In genomic region chr7:107035446-107035845, GRCh38 we compare ENCODE assay signal across 1 cellular context.
TF ChIP-seq lines count a peak whose summit lies in the region.

No MANE protein-coding gene starts in this region.

TF ChIP-seq in K562, 482 proteins besides CTCF, POLR2A, EP300 and RAD21 (continued from another document and continues in another):
- TF ChIP-seq TSHZ1 (CRISPR knock-in tag; IDR thresholded peaks at IDR 0.05) (no peak), MECOM (CRISPR knock-in tag; IDR thresholded peaks at IDR 0.05) (peak; percentile 92), SAFB2 (IDR thresholded peaks at IDR 0.05; ENCODE audit: borderline replicate concordance, low read depth, low read length, severe bottlenecking) (no peak), XRCC3 (IDR thresholded peaks at IDR 0.05) (no peak), ZNF408 (CRISPR knock-in tag; IDR thresholded peaks at IDR 0.05; ENCODE audit: low read depth) (no peak), ZNF696 (CRISPR knock-in tag; conservative IDR thresholded peaks at IDR 0.05) (no peak), ZNF41 (CRISPR knock-in tag; conservative IDR thresholded peaks at IDR 0.05) (no peak), SLC30A9 (CRISPR knock-in tag; IDR thresholded peaks at IDR 0.05) (no peak), ZNF134 (CRISPR knock-in tag; conservative IDR thresholded peaks at IDR 0.05) (no peak), HIVEP1 (CRISPR knock-in tag; IDR thresholded peaks at IDR 0.05) (no peak), THAP7 (CRISPR knock-in tag; IDR thresholded peaks at IDR 0.05) (no peak), NR4A1 (CRISPR knock-in tag; IDR thresholded peaks at IDR 0.05) (no peak), NR4A1 (tag; IDR thresholded peaks at IDR 0.05) (no peak), KLF13 (tag; IDR thresholded peaks at IDR 0.05; ENCODE audit: borderline replicate concordance, low read depth) (no peak), SNIP1 (IDR thresholded peaks at IDR 0.05; ENCODE audit: low read depth) (no peak), HEY1 (CRISPR knock-in tag; IDR thresholded peaks at IDR 0.05; ENCODE audit: borderline replicate concordance) (no peak), SMAD4 (CRISPR knock-in tag; conservative IDR thresholded peaks at IDR 0.05) (peak; percentile 87), OTX1 (CRISPR knock-in tag; IDR thresholded peaks at IDR 0.05) (no peak), HNRNPL (IDR thresholded peaks at IDR 0.05; ENCODE audit: low read depth, low read length) (no peak), TEAD1 (CRISPR knock-in tag; IDR thresholded peaks at IDR 0.05) (peak in 1 of 2 experiments; percentile 74; a peak in 2 of 4 replicates), ZNF253 (CRISPR knock-in tag; conservative IDR thresholded peaks at IDR 0.05) (no peak), GATAD2A (IDR thresholded peaks at IDR 0.05) (0 out of 2 replicates have a peak, but pooled peaks have one; percentile 29), PURB (CRISPR knock-in tag; IDR thresholded peaks at IDR 0.05; ENCODE audit: low read depth) (no peak), ZNF668 (CRISPR knock-in tag; IDR thresholded peaks at IDR 0.05) (no peak), GTF2B (IDR thresholded peaks at IDR 0.05; ENCODE audit: extremely low read depth, insufficient read length) (no peak), NR2F6 (CRISPR knock-in tag; IDR thresholded peaks at IDR 0.05) (peak; percentile 57; the same call in 1 of the 2 replicates), NFXL1 (CRISPR knock-in tag; IDR thresholded peaks at IDR 0.05) (no peak), EZH2 (IDR thresholded peaks at IDR 0.05; ENCODE audit: borderline replicate concordance, low read depth, low read length) (no peak), ZNF444 (CRISPR knock-in tag; IDR thresholded peaks at IDR 0.05) (peak; percentile 66; the same call in 1 of the 2 replicates), ATF7 (IDR thresholded peaks at IDR 0.05) (peak; percentile 95), KAT8 (IDR thresholded peaks at IDR 0.05; ENCODE audit: low read depth) (no peak), EWSR1 (IDR thresholded peaks at IDR 0.05; ENCODE audit: borderline replicate concordance, low read depth, partially characterized antibody) (no peak), FOSL1 (tag; conservative IDR thresholded peaks at IDR 0.05) (peak; percentile 99), ZBTB11 (CRISPR knock-in tag; IDR thresholded peaks at IDR 0.05) (no peak), CHD1 (IDR thresholded peaks at IDR 0.05; ENCODE audit: low read length) (no peak), ZNF12 (CRISPR knock-in tag; IDR thresholded peaks at IDR 0.05) (no peak), FOXJ3 (CRISPR knock-in tag; IDR thresholded peaks at IDR 0.05) (no peak), PHB (CRISPR knock-in tag; IDR thresholded peaks at IDR 0.05) (no peak), ETV6 (IDR thresholded peaks at IDR 0.05; ENCODE audit: borderline replicate concordance in 1 of 2, low read depth in 2 of 2, low read length in 1 of 2) (no peak), ETV6 (CRISPR knock-in tag; IDR thresholded peaks at IDR 0.05; ENCODE audit: borderline replicate concordance) (no peak), ATF3 (IDR thresholded peaks at IDR 0.05) (peak; percentile 100), ATF3 (CRISPR knock-in tag; conservative IDR thresholded peaks at IDR 0.05) (peak; percentile 97), NR2C2 (CRISPR knock-in tag; IDR thresholded peaks at IDR 0.05) (no peak), NR2C2 (tag; IDR thresholded peaks at IDR 0.05) (peak; percentile 74), CBFB (CRISPR knock-in tag; IDR thresholded peaks at IDR 0.05) (no peak), ZNF232 (CRISPR knock-in tag; IDR thresholded peaks at IDR 0.05) (no peak), SMARCB1 (IDR thresholded peaks at IDR 0.05; ENCODE audit: insufficient read length, low read depth) (no peak), TCF15 (CRISPR knock-in tag; IDR thresholded peaks at IDR 0.05) (no peak), ZBTB7A (IDR thresholded peaks at IDR 0.05; ENCODE audit: borderline replicate concordance, control insufficient read depth, low read depth, low read length) (no peak)
- TF ChIP-seq, protein P1, sequence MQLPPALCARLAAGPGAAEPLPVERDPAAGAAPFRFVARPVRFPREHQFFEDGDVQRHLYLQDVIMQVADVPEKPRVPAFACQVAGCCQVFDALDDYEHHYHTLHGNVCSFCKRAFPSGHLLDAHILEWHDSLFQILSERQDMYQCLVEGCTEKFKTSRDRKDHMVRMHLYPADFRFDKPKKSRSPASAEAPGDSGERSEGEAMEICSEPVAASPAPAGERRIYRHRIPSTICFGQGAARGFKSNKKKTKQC (CRISPR knock-in tag; IDR thresholded peaks at IDR 0.05), result no peak
- TF ChIP-seq, protein P2, sequence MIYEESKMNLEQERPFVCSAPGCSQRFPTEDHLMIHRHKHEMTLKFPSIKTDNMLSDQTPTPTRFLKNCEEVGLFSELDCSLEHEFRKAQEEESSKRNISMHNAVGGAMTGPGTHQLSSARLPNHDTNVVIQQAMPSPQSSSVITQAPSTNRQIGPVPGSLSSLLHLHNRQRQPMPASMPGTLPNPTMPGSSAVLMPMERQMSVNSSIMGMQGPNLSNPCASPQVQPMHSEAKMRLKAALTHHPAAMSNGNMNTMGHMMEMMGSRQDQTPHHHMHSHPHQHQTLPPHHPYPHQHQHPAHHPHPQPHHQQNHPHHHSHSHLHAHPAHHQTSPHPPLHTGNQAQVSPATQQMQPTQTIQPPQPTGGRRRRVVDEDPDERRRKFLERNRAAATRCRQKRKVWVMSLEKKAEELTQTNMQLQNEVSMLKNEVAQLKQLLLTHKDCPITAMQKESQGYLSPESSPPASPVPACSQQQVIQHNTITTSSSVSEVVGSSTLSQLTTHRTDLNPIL (CRISPR knock-in tag; IDR thresholded peaks at IDR 0.05), result no peak
- TF ChIP-seq, protein P3, sequence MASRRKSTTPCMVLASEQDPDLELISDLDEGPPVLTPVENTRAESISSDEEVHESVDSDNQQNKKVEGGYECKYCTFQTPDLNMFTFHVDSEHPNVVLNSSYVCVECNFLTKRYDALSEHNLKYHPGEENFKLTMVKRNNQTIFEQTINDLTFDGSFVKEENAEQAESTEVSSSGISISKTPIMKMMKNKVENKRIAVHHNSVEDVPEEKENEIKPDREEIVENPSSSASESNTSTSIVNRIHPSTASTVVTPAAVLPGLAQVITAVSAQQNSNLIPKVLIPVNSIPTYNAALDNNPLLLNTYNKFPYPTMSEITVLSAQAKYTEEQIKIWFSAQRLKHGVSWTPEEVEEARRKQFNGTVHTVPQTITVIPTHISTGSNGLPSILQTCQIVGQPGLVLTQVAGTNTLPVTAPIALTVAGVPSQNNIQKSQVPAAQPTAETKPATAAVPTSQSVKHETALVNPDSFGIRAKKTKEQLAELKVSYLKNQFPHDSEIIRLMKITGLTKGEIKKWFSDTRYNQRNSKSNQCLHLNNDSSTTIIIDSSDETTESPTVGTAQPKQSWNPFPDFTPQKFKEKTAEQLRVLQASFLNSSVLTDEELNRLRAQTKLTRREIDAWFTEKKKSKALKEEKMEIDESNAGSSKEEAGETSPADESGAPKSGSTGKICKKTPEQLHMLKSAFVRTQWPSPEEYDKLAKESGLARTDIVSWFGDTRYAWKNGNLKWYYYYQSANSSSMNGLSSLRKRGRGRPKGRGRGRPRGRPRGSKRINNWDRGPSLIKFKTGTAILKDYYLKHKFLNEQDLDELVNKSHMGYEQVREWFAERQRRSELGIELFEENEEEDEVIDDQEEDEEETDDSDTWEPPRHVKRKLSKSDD (conservative IDR thresholded peaks at IDR 0.05; ENCODE audit: low read length), result no peak
- TF ChIP-seq, protein P4, sequence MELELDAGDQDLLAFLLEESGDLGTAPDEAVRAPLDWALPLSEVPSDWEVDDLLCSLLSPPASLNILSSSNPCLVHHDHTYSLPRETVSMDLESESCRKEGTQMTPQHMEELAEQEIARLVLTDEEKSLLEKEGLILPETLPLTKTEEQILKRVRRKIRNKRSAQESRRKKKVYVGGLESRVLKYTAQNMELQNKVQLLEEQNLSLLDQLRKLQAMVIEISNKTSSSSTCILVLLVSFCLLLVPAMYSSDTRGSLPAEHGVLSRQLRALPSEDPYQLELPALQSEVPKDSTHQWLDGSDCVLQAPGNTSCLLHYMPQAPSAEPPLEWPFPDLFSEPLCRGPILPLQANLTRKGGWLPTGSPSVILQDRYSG (tag; conservative IDR thresholded peaks at IDR 0.05; ENCODE audit: low read depth), result no peak
- TF ChIP-seq, protein P5, sequence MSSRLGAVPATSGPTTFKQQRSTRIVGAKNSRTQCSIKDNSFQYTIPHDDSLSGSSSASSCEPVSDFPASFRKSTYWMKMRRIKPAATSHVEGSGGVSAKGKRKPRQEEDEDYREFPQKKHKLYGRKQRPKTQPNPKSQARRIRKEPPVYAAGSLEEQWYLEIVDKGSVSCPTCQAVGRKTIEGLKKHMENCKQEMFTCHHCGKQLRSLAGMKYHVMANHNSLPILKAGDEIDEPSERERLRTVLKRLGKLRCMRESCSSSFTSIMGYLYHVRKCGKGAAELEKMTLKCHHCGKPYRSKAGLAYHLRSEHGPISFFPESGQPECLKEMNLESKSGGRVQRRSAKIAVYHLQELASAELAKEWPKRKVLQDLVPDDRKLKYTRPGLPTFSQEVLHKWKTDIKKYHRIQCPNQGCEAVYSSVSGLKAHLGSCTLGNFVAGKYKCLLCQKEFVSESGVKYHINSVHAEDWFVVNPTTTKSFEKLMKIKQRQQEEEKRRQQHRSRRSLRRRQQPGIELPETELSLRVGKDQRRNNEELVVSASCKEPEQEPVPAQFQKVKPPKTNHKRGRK (tag; IDR thresholded peaks at IDR 0.05), result no peak
